1 cellular context compared by ENCODE assay signal in the genomic region with DNA sequence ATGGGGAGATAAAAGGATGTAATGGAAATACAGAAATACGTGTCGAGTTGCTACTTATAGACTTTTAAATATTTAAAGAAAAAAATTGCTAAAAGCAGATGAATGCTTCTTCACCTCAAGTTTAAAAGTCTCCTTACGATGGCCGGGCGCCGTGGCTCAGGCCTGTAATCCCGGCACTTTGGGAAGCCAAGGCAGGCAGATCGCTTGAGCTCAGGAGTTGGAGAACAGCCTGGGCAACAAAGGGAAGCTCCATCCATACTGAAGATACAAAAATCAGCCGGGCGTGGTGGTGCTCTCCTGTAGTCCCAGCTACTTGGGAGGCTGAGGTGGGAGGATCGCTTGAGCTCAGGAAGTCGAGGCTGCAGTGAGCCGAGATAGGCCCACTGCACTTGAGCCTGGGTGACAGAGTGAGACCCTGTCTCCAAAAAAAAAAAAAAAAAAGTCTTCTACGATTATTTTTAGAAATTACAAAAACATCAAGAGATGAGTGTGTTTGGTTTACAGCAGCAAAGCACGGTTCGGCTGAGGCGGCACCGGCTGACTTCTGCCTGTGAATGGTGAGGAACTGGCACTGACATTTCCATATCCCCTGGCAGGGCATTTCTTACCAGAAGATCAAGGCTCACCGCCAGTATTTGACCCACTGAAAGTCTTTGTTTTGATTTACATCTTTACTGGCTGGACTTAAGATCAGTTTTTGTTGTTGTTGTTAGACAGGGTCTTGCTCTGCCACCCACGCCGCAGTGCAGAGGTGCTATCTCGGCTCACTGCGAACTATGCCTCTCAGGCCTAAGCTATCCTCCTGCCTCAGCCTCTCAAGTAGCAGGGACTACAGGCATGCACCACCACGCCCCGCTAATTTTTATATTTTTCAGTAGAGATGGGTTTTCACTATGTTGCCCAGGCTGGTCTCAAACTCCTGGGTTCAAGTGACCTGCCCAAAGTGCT.
TF ChIP-seq lines count a peak whose summit lies in the region.

No MANE protein-coding gene starts in this region.

TF ChIP-seq in GM23338, 12 proteins besides CTCF, POLR2A, EP300 and RAD21 (continued from another document):
- TF ChIP-seq, protein P1, sequence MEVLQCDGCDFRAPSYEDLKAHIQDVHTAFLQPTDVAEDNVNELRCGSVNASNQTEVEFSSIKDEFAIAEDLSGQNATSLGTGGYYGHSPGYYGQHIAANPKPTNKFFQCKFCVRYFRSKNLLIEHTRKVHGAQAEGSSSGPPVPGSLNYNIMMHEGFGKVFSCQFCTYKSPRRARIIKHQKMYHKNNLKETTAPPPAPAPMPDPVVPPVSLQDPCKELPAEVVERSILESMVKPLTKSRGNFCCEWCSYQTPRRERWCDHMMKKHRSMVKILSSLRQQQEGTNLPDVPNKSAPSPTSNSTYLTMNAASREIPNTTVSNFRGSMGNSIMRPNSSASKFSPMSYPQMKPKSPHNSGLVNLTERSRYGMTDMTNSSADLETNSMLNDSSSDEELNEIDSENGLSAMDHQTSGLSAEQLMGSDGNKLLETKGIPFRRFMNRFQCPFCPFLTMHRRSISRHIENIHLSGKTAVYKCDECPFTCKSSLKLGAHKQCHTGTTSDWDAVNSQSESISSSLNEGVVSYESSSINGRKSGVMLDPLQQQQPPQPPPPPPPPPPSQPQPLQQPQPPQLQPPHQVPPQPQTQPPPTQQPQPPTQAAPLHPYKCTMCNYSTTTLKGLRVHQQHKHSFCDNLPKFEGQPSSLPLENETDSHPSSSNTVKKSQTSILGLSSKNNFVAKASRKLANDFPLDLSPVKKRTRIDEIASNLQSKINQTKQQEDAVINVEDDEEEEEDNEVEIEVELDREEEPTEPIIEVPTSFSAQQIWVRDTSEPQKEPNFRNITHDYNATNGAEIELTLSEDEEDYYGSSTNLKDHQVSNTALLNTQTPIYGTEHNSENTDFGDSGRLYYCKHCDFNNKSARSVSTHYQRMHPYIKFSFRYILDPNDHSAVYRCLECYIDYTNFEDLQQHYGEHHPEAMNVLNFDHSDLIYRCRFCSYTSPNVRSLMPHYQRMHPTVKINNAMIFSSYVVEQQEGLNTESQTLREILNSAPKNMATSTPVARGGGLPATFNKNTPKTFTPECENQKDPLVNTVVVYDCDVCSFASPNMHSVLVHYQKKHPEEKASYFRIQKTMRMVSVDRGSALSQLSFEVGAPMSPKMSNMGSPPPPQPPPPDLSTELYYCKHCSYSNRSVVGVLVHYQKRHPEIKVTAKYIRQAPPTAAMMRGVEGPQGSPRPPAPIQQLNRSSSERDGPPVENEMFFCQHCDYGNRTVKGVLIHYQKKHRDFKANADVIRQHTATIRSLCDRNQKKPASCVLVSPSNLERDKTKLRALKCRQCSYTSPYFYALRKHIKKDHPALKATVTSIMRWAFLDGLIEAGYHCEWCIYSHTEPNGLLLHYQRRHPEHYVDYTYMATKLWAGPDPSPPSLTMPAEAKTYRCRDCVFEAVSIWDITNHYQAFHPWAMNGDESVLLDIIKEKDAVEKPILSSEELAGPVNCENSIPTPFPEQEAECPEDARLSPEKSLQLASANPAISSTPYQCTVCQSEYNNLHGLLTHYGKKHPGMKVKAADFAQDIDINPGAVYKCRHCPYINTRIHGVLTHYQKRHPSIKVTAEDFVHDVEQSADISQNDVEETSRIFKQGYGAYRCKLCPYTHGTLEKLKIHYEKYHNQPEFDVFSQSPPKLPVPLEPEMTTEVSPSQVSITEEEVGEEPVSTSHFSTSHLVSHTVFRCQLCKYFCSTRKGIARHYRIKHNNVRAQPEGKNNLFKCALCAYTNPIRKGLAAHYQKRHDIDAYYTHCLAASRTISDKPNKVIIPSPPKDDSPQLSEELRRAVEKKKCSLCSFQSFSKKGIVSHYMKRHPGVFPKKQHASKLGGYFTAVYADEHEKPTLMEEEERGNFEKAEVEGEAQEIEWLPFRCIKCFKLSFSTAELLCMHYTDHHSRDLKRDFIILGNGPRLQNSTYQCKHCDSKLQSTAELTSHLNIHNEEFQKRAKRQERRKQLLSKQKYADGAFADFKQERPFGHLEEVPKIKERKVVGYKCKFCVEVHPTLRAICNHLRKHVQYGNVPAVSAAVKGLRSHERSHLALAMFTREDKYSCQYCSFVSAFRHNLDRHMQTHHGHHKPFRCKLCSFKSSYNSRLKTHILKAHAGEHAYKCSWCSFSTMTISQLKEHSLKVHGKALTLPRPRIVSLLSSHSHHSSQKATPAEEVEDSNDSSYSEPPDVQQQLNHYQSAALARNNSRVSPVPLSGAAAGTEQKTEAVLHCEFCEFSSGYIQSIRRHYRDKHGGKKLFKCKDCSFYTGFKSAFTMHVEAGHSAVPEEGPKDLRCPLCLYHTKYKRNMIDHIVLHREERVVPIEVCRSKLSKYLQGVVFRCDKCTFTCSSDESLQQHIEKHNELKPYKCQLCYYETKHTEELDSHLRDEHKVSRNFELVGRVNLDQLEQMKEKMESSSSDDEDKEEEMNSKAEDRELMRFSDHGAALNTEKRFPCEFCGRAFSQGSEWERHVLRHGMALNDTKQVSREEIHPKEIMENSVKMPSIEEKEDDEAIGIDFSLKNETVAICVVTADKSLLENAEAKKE (CRISPR knock-in tag; IDR thresholded peaks at IDR 0.05), result no peak
- TF ChIP-seq NANOG (IDR thresholded peaks at IDR 0.05; ENCODE audit: borderline replicate concordance), result no peak
- TF ChIP-seq, protein P2, sequence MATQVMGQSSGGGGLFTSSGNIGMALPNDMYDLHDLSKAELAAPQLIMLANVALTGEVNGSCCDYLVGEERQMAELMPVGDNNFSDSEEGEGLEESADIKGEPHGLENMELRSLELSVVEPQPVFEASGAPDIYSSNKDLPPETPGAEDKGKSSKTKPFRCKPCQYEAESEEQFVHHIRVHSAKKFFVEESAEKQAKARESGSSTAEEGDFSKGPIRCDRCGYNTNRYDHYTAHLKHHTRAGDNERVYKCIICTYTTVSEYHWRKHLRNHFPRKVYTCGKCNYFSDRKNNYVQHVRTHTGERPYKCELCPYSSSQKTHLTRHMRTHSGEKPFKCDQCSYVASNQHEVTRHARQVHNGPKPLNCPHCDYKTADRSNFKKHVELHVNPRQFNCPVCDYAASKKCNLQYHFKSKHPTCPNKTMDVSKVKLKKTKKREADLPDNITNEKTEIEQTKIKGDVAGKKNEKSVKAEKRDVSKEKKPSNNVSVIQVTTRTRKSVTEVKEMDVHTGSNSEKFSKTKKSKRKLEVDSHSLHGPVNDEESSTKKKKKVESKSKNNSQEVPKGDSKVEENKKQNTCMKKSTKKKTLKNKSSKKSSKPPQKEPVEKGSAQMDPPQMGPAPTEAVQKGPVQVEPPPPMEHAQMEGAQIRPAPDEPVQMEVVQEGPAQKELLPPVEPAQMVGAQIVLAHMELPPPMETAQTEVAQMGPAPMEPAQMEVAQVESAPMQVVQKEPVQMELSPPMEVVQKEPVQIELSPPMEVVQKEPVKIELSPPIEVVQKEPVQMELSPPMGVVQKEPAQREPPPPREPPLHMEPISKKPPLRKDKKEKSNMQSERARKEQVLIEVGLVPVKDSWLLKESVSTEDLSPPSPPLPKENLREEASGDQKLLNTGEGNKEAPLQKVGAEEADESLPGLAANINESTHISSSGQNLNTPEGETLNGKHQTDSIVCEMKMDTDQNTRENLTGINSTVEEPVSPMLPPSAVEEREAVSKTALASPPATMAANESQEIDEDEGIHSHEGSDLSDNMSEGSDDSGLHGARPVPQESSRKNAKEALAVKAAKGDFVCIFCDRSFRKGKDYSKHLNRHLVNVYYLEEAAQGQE (IDR thresholded peaks at IDR 0.05; ENCODE audit: unreplicated experiment), result no peak
- no peak for TF ChIP-seq EZH2phosphoT487 (IDR thresholded peaks at IDR 0.05; ENCODE audit: unreplicated experiment)
